ENCODE assay signal across 22 cellular contexts in genomic region chr3:42533161-42533897, GRCh38. TPM values are rescaled to one million over a fixed set of nuclear protein-coding genes. Genes with fewer than 3 reads are reported as not detected.
A peak's percentile ranks its signal among the peaks of the same experiment; 100 is the strongest.
DNase-seq lines count a peak whose midpoint lies in the region; ATAC-seq and TF ChIP-seq lines count a peak whose summit lies in the region.
"Had no signal": no experiment of that assay in that cellular context is flagged by ENCODE, and none has a peak within 500 bp of the region (broad histone marks: within the 10 kb centered on the region; RNA-seq: fewer than 3 reads in every experiment).

No MANE protein-coding gene starts in this region.

- intact Hi-C loops in activated CD4-positive, alpha-beta memory T cell treated with anti-CD3 and anti-CD28 coated beads for 36 hours (cut with micrococcal nuclease), result no loop called here

- H3K79me1 ChIP-seq in trophoblast cell (ENCODE audit: low read length), result no peaks in the 10 kb centered on the region

- no peak for DNase-seq in activated CD4-positive, alpha-beta memory T cell treated with anti-CD3 and anti-CD28 coated beads for 36 hours
- DNase-seq in activated CD4-positive, alpha-beta memory T cell treated with anti-CD3 and anti-CD28 coated beads, Interleukin-2, amount 10 ng/mL, durations not matched to agents 7 days and 5 days, result no peak
- DNase-seq in NCI-H82 (lab: John Stamatoyannopoulos, UW), result peak; percentile 83
- DNase-seq in endodermal cell, result peak; percentile 73
- peak; percentile 22 to 58 for DNase-seq in trophoblast cell
- no peak for DNase-seq in DMS79 (lab: John Stamatoyannopoulos, UW)
- DNase-seq in GM03348 (ENCODE audit: low spot score), result no peak
- DNase-seq: 8988T; esophagus squamous epithelium; GF-D8; natural killer cell; NCI-H1105 treated with DMSO at 0.1 percent for 48 hours; PC-9; small intestine; stimulated activated CD4-positive, alpha-beta T cell treated with anti-CD3 and anti-CD28 coated beads, Interleukin-4, amount 100 ng/mL, for 24 hours; T-helper 9 cell had no signal

- no peak overlapping the region for H2BK120ac ChIP-seq in trophoblast cell (ENCODE audit: insufficient read depth, low read length, poor library complexity)

- no peak overlapping the region for H3K27ac ChIP-seq in endodermal cell (ENCODE audit: low read depth, low read length)
- no peak overlapping the region for H3K27ac ChIP-seq in trophoblast cell (ENCODE audit: low read depth, low read length)
- H3K27ac ChIP-seq: cardiac muscle cell, esophagus squamous epithelium, PC-9, SJSA1 had no signal

- H3K4me3 Mint-ChIP-seq in activated CD4-positive, alpha-beta memory T cell treated with anti-CD3 and anti-CD28 coated beads for 36 hours, result no peak overlapping the region
- H3K4me3 Mint-ChIP-seq in activated CD4-positive, alpha-beta memory T cell treated with anti-CD3 and anti-CD28 coated beads, Interleukin-2, amount 10 ng/mL, durations not matched to agents 7 days and 5 days, result no peak overlapping the region
- H3K4me3 Mint-ChIP-seq in endodermal cell, result no peak overlapping the region
- H3K4me3 Mint-ChIP-seq: B cell, natural killer cell had no signal

- no peak for TF ChIP-seq CTCF in endodermal cell (conservative IDR thresholded peaks at IDR 0.05)

- H3K9ac ChIP-seq in endodermal cell (ENCODE audit: extremely low read depth, low read length, poor library complexity, severe bottlenecking) (no peak overlapping the region), trophoblast cell (ENCODE audit: low read length) (no peak overlapping the region)

- H2AFZ ChIP-seq in trophoblast cell (ENCODE audit: insufficient read depth, low read length, poor library complexity), result no peak overlapping the region
- H2AFZ ChIP-seq: PC-9 had no signal

- no peak overlapping the region for H4K8ac ChIP-seq in trophoblast cell (ENCODE audit: low read depth, low read length)

- H3K4me1 ChIP-seq in endodermal cell (ENCODE audit: control insufficient read depth, insufficient read depth, low read length) (no peaks in the 10 kb centered on the region), trophoblast cell (ENCODE audit: control insufficient read depth in 1 of 2, insufficient read depth in 2 of 2, low read length in 2 of 2) (peaks cover 14% of the 10 kb centered on the region in 2 experiments)
- H3K4me1 ChIP-seq: esophagus squamous epithelium, SJSA1 had no signal

- no peaks in the 10 kb centered on the region for H3K79me2 ChIP-seq in trophoblast cell (ENCODE audit: control insufficient read depth, insufficient read depth, low read length, poor library complexity)

- POLR2A ChIA-PET in activated CD4-positive, alpha-beta memory T cell treated with anti-CD3 and anti-CD28 coated beads for 36 hours (lab: Charles Lee), result interaction anchor here (1.6 kb wide), 1 partner anchor 31 kb away, joined by 6 read pairs; the partner anchor contains the start of gene VIPR1
- POLR2A ChIA-PET in activated CD4-positive, alpha-beta memory T cell treated with anti-CD3 and anti-CD28 coated beads, Interleukin-2, amount 10 ng/mL, durations not matched to agents 7 days and 5 days (lab: Charles Lee), result interaction anchor here (0.7 kb wide), 1 partner anchor 31 kb away, joined by 3 read pairs; the partner anchor contains the start of gene VIPR1

- no peak overlapping the region for H3K4ac ChIP-seq in trophoblast cell (ENCODE audit: low read depth, low read length)

- no peak overlapping the region for H4K12ac ChIP-seq in trophoblast cell (ENCODE audit: low read depth, low read length)

- no peaks in the 10 kb centered on the region for H3K9me3 ChIP-seq in endodermal cell (ENCODE audit: control insufficient read depth, low read length)
- no peaks in the 10 kb centered on the region for H3K9me3 ChIP-seq in trophoblast cell (ENCODE audit: insufficient read depth, low read depth, low read length)
- H3K9me3 ChIP-seq: esophagus squamous epithelium, SJSA1 had no signal

- no peak overlapping the region for H2BK5ac ChIP-seq in trophoblast cell (ENCODE audit: low read depth, low read length, poor library complexity)

- WGBS in endodermal cell (ENCODE audit: insufficient coverage in 1 of 2, insufficient read length in 1 of 2), 2 experiments, result 73 to 86% methylated on average over 3 to 7 of the region's 7 CpGs
- WGBS in trophoblast cell (ENCODE audit: extremely low coverage, insufficient coverage, insufficient read length), result no CpG with 5 or more reads among the region's 7 CpGs

- H3K4me2 ChIP-seq in trophoblast cell (ENCODE audit: low read length), result no peak overlapping the region
- H3K4me2 ChIP-seq: PC-9 had no signal

- peak overlapping the region; percentile 32 for H2AK5ac ChIP-seq in trophoblast cell (ENCODE audit: low read length)

- H3K4me1 Mint-ChIP-seq in activated CD4-positive, alpha-beta memory T cell treated with anti-CD3 and anti-CD28 coated beads for 36 hours (ENCODE audit: low read depth), result peaks cover 59% of the 10 kb centered on the region
- H3K4me1 Mint-ChIP-seq in activated CD4-positive, alpha-beta memory T cell treated with anti-CD3 and anti-CD28 coated beads, Interleukin-2, amount 10 ng/mL, durations not matched to agents 7 days and 5 days, result peaks cover 47% of the 10 kb centered on the region
- peaks cover 6% of the 10 kb centered on the region for H3K4me1 Mint-ChIP-seq in endodermal cell

- H3K9me3 Mint-ChIP-seq in activated CD4-positive, alpha-beta memory T cell treated with anti-CD3 and anti-CD28 coated beads for 36 hours, result no peaks in the 10 kb centered on the region
- no peaks in the 10 kb centered on the region for H3K9me3 Mint-ChIP-seq in activated CD4-positive, alpha-beta memory T cell treated with anti-CD3 and anti-CD28 coated beads, Interleukin-2, amount 10 ng/mL, durations not matched to agents 7 days and 5 days
- H3K9me3 Mint-ChIP-seq in endodermal cell, result no peaks in the 10 kb centered on the region

- CTCF ChIA-PET in activated CD4-positive, alpha-beta memory T cell treated with anti-CD3 and anti-CD28 coated beads for 36 hours (lab: Charles Lee), result interaction anchor here (0.7 to 6.6 kb wide), 6 partner anchors 14 to 286 kb away, joined by 3 to 76 read pairs (median 4); partner anchors contain the start of gene VIPR1
- CTCF ChIA-PET in activated CD4-positive, alpha-beta memory T cell treated with anti-CD3 and anti-CD28 coated beads, Interleukin-2, amount 10 ng/mL, durations not matched to agents 7 days and 5 days (lab: Charles Lee), result interaction anchor here (5.9 to 6.5 kb wide), 2 partner anchors 14 to 31 kb away, joined by 70 to 75 read pairs; partner anchors contain the start of gene VIPR1

- H2BK12ac ChIP-seq in trophoblast cell (ENCODE audit: low read length), result no peak overlapping the region

- no peak overlapping the region for H3K18ac ChIP-seq in trophoblast cell (ENCODE audit: low read length)

- H3K36me3 Mint-ChIP-seq in activated CD4-positive, alpha-beta memory T cell treated with anti-CD3 and anti-CD28 coated beads for 36 hours, result peaks cover 4% of the 10 kb centered on the region
- H3K36me3 Mint-ChIP-seq in activated CD4-positive, alpha-beta memory T cell treated with anti-CD3 and anti-CD28 coated beads, Interleukin-2, amount 10 ng/mL, durations not matched to agents 7 days and 5 days (ENCODE audit: low read depth), result peaks cover 8% of the 10 kb centered on the region
- H3K36me3 Mint-ChIP-seq in endodermal cell (ENCODE audit: low read depth), result peaks cover 4% of the 10 kb centered on the region
- H3K36me3 Mint-ChIP-seq: natural killer cell had no signal

- H4K91ac ChIP-seq in trophoblast cell (ENCODE audit: low read depth, low read length), result no peak overlapping the region

- H3K36me3 ChIP-seq in endodermal cell (ENCODE audit: control insufficient read depth, insufficient read depth, low read length) (no peaks in the 10 kb centered on the region), trophoblast cell (ENCODE audit: control insufficient read depth in 1 of 2, insufficient read depth in 2 of 2, low read length in 2 of 2) (no peaks in the 10 kb centered on the region)
- H3K36me3 ChIP-seq: cardiac muscle cell, esophagus squamous epithelium, SJSA1 had no signal

- H3K4me3 ChIP-seq in endodermal cell (ENCODE audit: low read length) (no peak overlapping the region), trophoblast cell (ENCODE audit: low read depth, low read length) (no peak overlapping the region)
- H3K4me3 ChIP-seq: cardiac muscle cell, esophagus squamous epithelium, PC-9, SJSA1 had no signal

- peak overlapping the region; percentile 10 for H3K27ac Mint-ChIP-seq in activated CD4-positive, alpha-beta memory T cell treated with anti-CD3 and anti-CD28 coated beads for 36 hours
- no peak overlapping the region for H3K27ac Mint-ChIP-seq in activated CD4-positive, alpha-beta memory T cell treated with anti-CD3 and anti-CD28 coated beads, Interleukin-2, amount 10 ng/mL, durations not matched to agents 7 days and 5 days
- no peak overlapping the region for H3K27ac Mint-ChIP-seq in endodermal cell
- H3K27ac Mint-ChIP-seq: B cell, natural killer cell, progenitor cell of endocrine pancreas had no signal

- no peak overlapping the region for H3K14ac ChIP-seq in trophoblast cell (ENCODE audit: low read length)

- H3K27me3 ChIP-seq in endodermal cell (ENCODE audit: control insufficient read depth, insufficient read depth, low read length, poor library complexity, severe bottlenecking) (no peaks in the 10 kb centered on the region), trophoblast cell (ENCODE audit: insufficient read depth, low read length) (no peaks in the 10 kb centered on the region)
- H3K27me3 ChIP-seq: cardiac muscle cell, esophagus squamous epithelium, SJSA1 had no signal

- no peaks in the 10 kb centered on the region for H3K27me3 Mint-ChIP-seq in activated CD4-positive, alpha-beta memory T cell treated with anti-CD3 and anti-CD28 coated beads for 36 hours
- no peaks in the 10 kb centered on the region for H3K27me3 Mint-ChIP-seq in activated CD4-positive, alpha-beta memory T cell treated with anti-CD3 and anti-CD28 coated beads, Interleukin-2, amount 10 ng/mL, durations not matched to agents 7 days and 5 days
- peaks cover 5% of the 10 kb centered on the region for H3K27me3 Mint-ChIP-seq in endodermal cell (ENCODE audit: insufficient read depth)
- H3K27me3 Mint-ChIP-seq: B cell had no signal

- no peak for ATAC-seq in GM19035 (IDR thresholded peaks at IDR 0.05; ENCODE audit: unreplicated experiment)
- ATAC-seq: natural killer cell had no signal

- H3K23ac ChIP-seq in trophoblast cell (ENCODE audit: low read length), result no peak overlapping the region

RNA-seq across cellular contexts. Expression of gene VIPR1, which starts 30.9 kb away (rescaled TPM):
- 1 to 10 TPM; 5.9 to 6.5 TPM for total RNA-seq in activated CD4-positive, alpha-beta memory T cell treated with anti-CD3 and anti-CD28 coated beads for 36 hours
- 1 to 10 TPM; 7.5 to 9.6 TPM for total RNA-seq in activated CD4-positive, alpha-beta memory T cell treated with anti-CD3 and anti-CD28 coated beads, Interleukin-2, amount 10 ng/mL, durations not matched to agents 7 days and 5 days
- 10 to 100 TPM; 12.9 to 14.7 TPM for total RNA-seq in endodermal cell
- polyA plus RNA-seq in endodermal cell (2013, experiment 1 of 2), result 2.2 TPM
- polyA plus RNA-seq in endodermal cell (2013, experiment 2 of 2), result 1.4 TPM
- 8.1 and 8.8 TPM in 2 replicates for polyA plus RNA-seq in trophoblast cell (2013)
- total RNA-seq: LHCN-M2, SJSA1 had no signal

RNA-seq across cellular contexts. Expression of gene SEC22C, which starts 48.4 kb away (rescaled TPM):
- 10 to 100 TPM; 47.0 to 49.2 TPM for total RNA-seq in activated CD4-positive, alpha-beta memory T cell treated with anti-CD3 and anti-CD28 coated beads for 36 hours
- total RNA-seq in activated CD4-positive, alpha-beta memory T cell treated with anti-CD3 and anti-CD28 coated beads, Interleukin-2, amount 10 ng/mL, durations not matched to agents 7 days and 5 days, result 10 to 100 TPM; 58.8 to 62.0 TPM
- 10 to 100 TPM; 35.2 to 38.4 TPM for total RNA-seq in endodermal cell
- 44.3 TPM for polyA plus RNA-seq in endodermal cell (2013, experiment 1 of 2)
- 40.9 TPM for polyA plus RNA-seq in endodermal cell (2013, experiment 2 of 2)
- polyA plus RNA-seq in trophoblast cell (2013), result 16.7 and 18.1 TPM in 2 replicates

RNA-seq across cellular contexts. Expression of gene SS18L2, which starts 57.3 kb away (rescaled TPM):
- total RNA-seq in activated CD4-positive, alpha-beta memory T cell treated with anti-CD3 and anti-CD28 coated beads for 36 hours, result 10 to 100 TPM; 58.0 to 59.3 TPM
- 10 to 100 TPM; 64.4 to 65.1 TPM for total RNA-seq in activated CD4-positive, alpha-beta memory T cell treated with anti-CD3 and anti-CD28 coated beads, Interleukin-2, amount 10 ng/mL, durations not matched to agents 7 days and 5 days
- 10 to 100 TPM; 37.8 to 44.8 TPM for total RNA-seq in endodermal cell
- polyA plus RNA-seq in endodermal cell (2013, experiment 1 of 2), result 57.5 TPM
- polyA plus RNA-seq in endodermal cell (2013, experiment 2 of 2), result 54.6 TPM
- 38.8 and 38.9 TPM in 2 replicates for polyA plus RNA-seq in trophoblast cell (2013)

Comparison
In these comparisons a context has a peak if more than half of its experiments do, and no peak if none do; other contexts are left out.
1. DNase-seq: peak in NCI-H82 (single experiment), endodermal cell (single experiment) and trophoblast cell (2 of 2); none in activated CD4-positive, alpha-beta memory T cell treated with anti-CD3 and anti-CD28 coated beads for 36 hours (single experiment), activated CD4-positive, alpha-beta memory T cell treated with anti-CD3 and anti-CD28 coated beads, Interleukin-2, amount 10 ng/mL, durations not matched to agents 7 days and 5 days (single experiment), DMS79 (single experiment) and GM03348 (single experiment).